27 cellular contexts compared by ENCODE assay signal in genomic region chr5:80071510-80072021, GRCh38.
"Had no signal": no experiment of that assay in that cellular context is flagged by ENCODE, and none has a peak within 500 bp of the region (broad histone marks: within the 10 kb centered on the region; RNA-seq: fewer than 3 reads in every experiment).

No MANE protein-coding gene starts in this region.

- H3K27ac Mint-ChIP-seq: activated naive CD4-positive, alpha-beta T cell treated with anti-CD3 and anti-CD28 coated beads, Interleukin-2, amount 50 U/mL, for 72 hours; endodermal cell; natural killer cell; stimulated activated naive CD8-positive, alpha-beta T cell treated with anti-CD3 and anti-CD28 coated beads, Interleukin-15, Interleukin-2, amounts not matched to agents 100 ng/mL and 50 ng/mL, for 24 hours; T-helper 2 cell treated with Interferon-gamma antibody and Interleukin-4, amounts not matched to agents 5 μg/mL and 100 μg/mL, for 36 hours had no signal

- H3K4me1 Mint-ChIP-seq: endodermal cell had no signal

- H3K36me3 ChIP-seq: left lung, lower lobe of right lung, thyroid gland, upper lobe of left lung, vagina had no signal

- H3K4me3 Mint-ChIP-seq: activated T-cell treated with anti-CD3 and anti-CD28 coated beads, Interleukin-2, amount 50 U/mL, for 4 hours; endodermal cell; natural killer cell; stimulated activated naive CD8-positive, alpha-beta T cell treated with anti-CD3 and anti-CD28 coated beads, Interleukin-15, Interleukin-2, amounts not matched to agents 100 ng/mL and 50 ng/mL, for 24 hours; T-helper 2 cell treated with Interferon-gamma antibody and Interleukin-4, amounts not matched to agents 5 μg/mL and 100 μg/mL, for 36 hours had no signal

- H3K27me3 Mint-ChIP-seq: stimulated activated naive CD8-positive, alpha-beta T cell treated with anti-CD3 and anti-CD28 coated beads, Interleukin-15, Interleukin-2, amounts not matched to agents 100 ng/mL and 50 ng/mL, for 24 hours had no signal

- H3K27me3 ChIP-seq: body of pancreas, esophagus muscularis mucosa, foreskin keratinocyte, heart left ventricle, left lung, thyroid gland, upper lobe of left lung, vagina had no signal

- H3K36me3 Mint-ChIP-seq: activated naive CD4-positive, alpha-beta T cell treated with anti-CD3 and anti-CD28 coated beads, Interleukin-2, amount 50 U/mL, for 72 hours; natural killer cell had no signal

- H3K4me1 ChIP-seq: body of pancreas, foreskin keratinocyte, lower lobe of right lung, vagina had no signal

- H3K9me3 Mint-ChIP-seq: activated naive CD4-positive, alpha-beta T cell treated with anti-CD3 and anti-CD28 coated beads, Interleukin-2, amount 50 U/mL, for 72 hours; activated T-cell treated with anti-CD3 and anti-CD28 coated beads, Interleukin-2, amount 50 U/mL, for 4 hours; activated T-helper 2 cell treated with anti-CD3 and anti-CD28 coated beads, Interferon-gamma antibody, Interleukin-2, Interleukin-4, amounts not matched to agents 10 μg/mL and 5 μg/mL and 100 μg/mL, durations not matched to agents 14 hours and 24 hours and 36 hours; endodermal cell; natural killer cell; stimulated activated naive CD8-positive, alpha-beta T cell treated with anti-CD3 and anti-CD28 coated beads, Interleukin-15, Interleukin-2, amounts not matched to agents 100 ng/mL and 50 ng/mL, for 24 hours; T-helper 2 cell treated with Interferon-gamma antibody and Interleukin-4, amounts not matched to agents 5 μg/mL and 100 μg/mL, for 36 hours had no signal

- H3K4me3 ChIP-seq: body of pancreas, coronary artery, esophagus muscularis mucosa, heart left ventricle, left lung, lower lobe of right lung, thyroid gland, upper lobe of left lung, vagina had no signal

- H3K27ac ChIP-seq: body of pancreas, coronary artery, esophagus muscularis mucosa, foreskin keratinocyte, heart left ventricle, left lung, lower lobe of right lung, thyroid gland, upper lobe of left lung, vagina had no signal

- H3K9me3 ChIP-seq: body of pancreas, esophagus muscularis mucosa, heart left ventricle, left lung, lower lobe of right lung, thyroid gland, upper lobe of left lung, vagina had no signal

- ATAC-seq: activated naive CD4-positive, alpha-beta T cell treated with anti-CD3 and anti-CD28 coated beads, Interleukin-2, amount 50 U/mL, for 72 hours; activated T-cell treated with anti-CD3 and anti-CD28 coated beads, Interleukin-2, amount 50 U/mL, for 4 hours; body of pancreas; foreskin keratinocyte; heart left ventricle; left lung; lower lobe of right lung; natural killer cell; right cardiac atrium had no signal

- DNase-seq: activated CD4-positive, alpha-beta T cell treated with anti-CD3 and anti-CD28 coated beads for 4 hours; activated CD4-positive, alpha-beta T cell treated with anti-CD3 and anti-CD28 coated beads, Interleukin-2, amount 50 U/mL, for 48 hours; activated CD4-positive, CD25-positive, alpha-beta regulatory T cell; activated naive CD4-positive, alpha-beta T cell; activated T-cell treated with anti-CD3 and anti-CD28 coated beads, Interleukin-2, amount 50 U/mL, for 4 hours; aorta; body of pancreas; endodermal cell; foreskin keratinocyte; heart left ventricle; kidney glomerular epithelial cell; left lung; lower lobe of right lung; mesendoderm; natural killer cell; right cardiac atrium; stimulated activated CD4-positive, alpha-beta T cell treated with anti-CD3 and anti-CD28 coated beads, Interleukin-2, amount 100 ng/mL, for 48 hours; T-helper 1 cell; thyroid gland; upper lobe of left lung had no signal
